20 cellular contexts compared by ENCODE assay signal in genomic region chr16:54325616-54326265, GRCh38. TPM values are rescaled to one million over a fixed set of nuclear protein-coding genes. Genes with fewer than 3 reads are reported as not detected.
DNase-seq lines count a peak whose midpoint lies in the region; ATAC-seq and TF ChIP-seq lines count a peak whose summit lies in the region.
"Had no signal": no experiment of that assay in that cellular context is flagged by ENCODE, and none has a peak within 500 bp of the region (broad histone marks: within the 10 kb centered on the region; RNA-seq: fewer than 3 reads in every experiment).

No MANE protein-coding gene starts in this region.

- no peak overlapping the region for H4K8ac ChIP-seq in mesenchymal stem cell (ENCODE audit: low read length)

- no peak overlapping the region for H2AK5ac ChIP-seq in mesenchymal stem cell (ENCODE audit: low read length, severe bottlenecking)

- ATAC-seq in esophagus mucosa (no peak), HG03521 (IDR thresholded peaks at IDR 0.05; ENCODE audit: unreplicated experiment) (no peak), HG02870 (IDR thresholded peaks at IDR 0.05; ENCODE audit: unreplicated experiment) (no peak)
- ATAC-seq: HCT116, Panc1 had no signal

- H3K4me2 ChIP-seq in mesenchymal stem cell (ENCODE audit: low read length, poor library complexity, severe bottlenecking) (no peak overlapping the region), skeletal muscle satellite cell (ENCODE audit: low read length) (peak overlapping the region; percentile 25)
- H3K4me2 ChIP-seq: BLaER1 had no signal

- no peak overlapping the region for H2BK12ac ChIP-seq in mesenchymal stem cell (ENCODE audit: low read length in 2 of 2)

- no peak overlapping the region for H2BK120ac ChIP-seq in mesenchymal stem cell (ENCODE audit: low read depth, low read length)

- H3K4me3 ChIP-seq in NB4 (ENCODE audit: low read depth, low read length) (no peak overlapping the region), mesenchymal stem cell (ENCODE audit: insufficient read depth in 1 of 2, low read depth in 1 of 2, low read length in 2 of 2) (peak overlapping the region in 1 of 2 experiments; percentile 23), skeletal muscle satellite cell (ENCODE audit: low read length) (no peak overlapping the region)
- H3K4me3 ChIP-seq: BLaER1 had no signal

- H2BK5ac ChIP-seq in mesenchymal stem cell (ENCODE audit: low read depth, low read length, poor library complexity, severe bottlenecking), result no peak overlapping the region

- TF ChIP-seq CTCF in NB4 (IDR thresholded peaks at IDR 0.05; ENCODE audit: low read depth, low read length), result no peak

- H3K9me3 ChIP-seq in mesenchymal stem cell (ENCODE audit: control insufficient read depth, low read length), result no peaks in the 10 kb centered on the region
- H3K9me3 ChIP-seq in skeletal muscle satellite cell (replicated peaks; ENCODE audit: low read length), result no peaks in the 10 kb centered on the region
- H3K9me3 ChIP-seq: BLaER1 had no signal

- no peaks in the 10 kb centered on the region for H3K79me1 ChIP-seq in mesenchymal stem cell (replicated peaks; ENCODE audit: low read length, poor library complexity, severe bottlenecking)

- no peak overlapping the region for H3K18ac ChIP-seq in mesenchymal stem cell (ENCODE audit: low read depth in 1 of 2, low read length in 2 of 2)

- H3K4ac ChIP-seq in mesenchymal stem cell (ENCODE audit: low read depth in 1 of 2, low read length in 2 of 2), result no peak overlapping the region

- H3K4me1 ChIP-seq in mesenchymal stem cell (ENCODE audit: control insufficient read depth, insufficient read depth, low read depth, low read length), result peaks cover 2% of the 10 kb centered on the region
- H3K4me1 ChIP-seq in skeletal muscle satellite cell (ENCODE audit: control insufficient read depth, insufficient read depth, low read length), result peaks cover 11% of the 10 kb centered on the region
- H3K4me1 ChIP-seq: BLaER1 had no signal

- no peak overlapping the region for H2BK15ac ChIP-seq in mesenchymal stem cell (ENCODE audit: low read depth, poor library complexity, severe bottlenecking)

- no peak overlapping the region for H3K23ac ChIP-seq in mesenchymal stem cell (ENCODE audit: low read length in 2 of 2)

- TF ChIP-seq POLR2A in NB4 (IDR thresholded peaks at IDR 0.05; ENCODE audit: extremely low read depth, insufficient read length), result no peak

- H3K9ac ChIP-seq in mesenchymal stem cell (ENCODE audit: low read length) (peak overlapping the region; percentile 47), skeletal muscle satellite cell (ENCODE audit: low read depth, low read length) (no peak overlapping the region)
- H3K9ac ChIP-seq: BLaER1 had no signal

- H2AFZ ChIP-seq in mesenchymal stem cell (ENCODE audit: low read depth, low read length), result no peak overlapping the region

- no peaks in the 10 kb centered on the region for H3K36me3 ChIP-seq in mesenchymal stem cell (ENCODE audit: control insufficient read depth in 1 of 2, insufficient read depth in 2 of 2, low read depth in 1 of 2, low read length in 2 of 2)
- H3K36me3 ChIP-seq in skeletal muscle satellite cell (ENCODE audit: insufficient read depth, low read length), result no peaks in the 10 kb centered on the region
- H3K36me3 ChIP-seq: BLaER1 had no signal

- 80% methylated on average over 3 of the region's 5 CpGs for WGBS in mesenchymal stem cell

- no peak overlapping the region for H3K14ac ChIP-seq in mesenchymal stem cell (ENCODE audit: low read length in 2 of 2)

- no peak overlapping the region for H4K91ac ChIP-seq in mesenchymal stem cell (ENCODE audit: low read length)

- H3K27ac ChIP-seq in mesenchymal stem cell (ENCODE audit: low read length, poor library complexity, severe bottlenecking), result no peak overlapping the region
- H3K27ac ChIP-seq: BLaER1 had no signal

- H3K27me3 ChIP-seq in mesenchymal stem cell (ENCODE audit: control insufficient read depth in 1 of 2, insufficient read depth in 1 of 2, low read length in 2 of 2), result peaks cover 7 to 18% of the 10 kb centered on the region in 2 experiments
- H3K27me3 ChIP-seq in skeletal muscle satellite cell (ENCODE audit: control insufficient read depth, insufficient read depth, low read length), result peaks cover 8% of the 10 kb centered on the region
- H3K27me3 ChIP-seq: BLaER1 had no signal

- DNase-seq in LHCN-M2 (ENCODE audit: low read depth) (peak; percentile 68), NB4 (ENCODE audit: low read depth) (peak; percentile 43), mesenchymal stem cell (no peak)
- DNase-seq: CD4-positive, alpha-beta T cell; GOT3; MM.1S; NCI-H1105; NCI-H146; NCI-H2081; NCI-H2171; NCI-H524 treated with DMSO at 0.1 percent for 48 hours; NCI-H82 had no signal

RNA-seq across cellular contexts. Expression of gene IRX3, which starts 39.2 kb away (rescaled TPM):
- total RNA-seq in LHCN-M2 (2014; rRNA removed) (82.7 and 84.1 TPM in 2 replicates), esophagus mucosa (38.9 TPM)
- 66.9 TPM for polyA plus RNA-seq in LHCN-M2 (2012)
- 0.18 TPM for polyA plus RNA-seq in mesenchymal stem cell (2013, experiment 1 of 2)
- polyA plus RNA-seq in mesenchymal stem cell (2013, experiment 2 of 2), result 0.41 TPM
- total RNA-seq in skeletal muscle satellite cell (2012; rRNA removed), result 5.0 and 6.1 TPM in 2 replicates
- total RNA-seq: CD4-positive, alpha-beta T cell had no signal
- polyA plus RNA-seq: IgD-negative memory B cell had no signal
